Comparison of ENCODE assay signal across 16 cellular contexts in genomic region chr3:55272031-55272645, GRCh38.
"Had no signal": no experiment of that assay in that cellular context is flagged by ENCODE, and none has a peak within 500 bp of the region (broad histone marks: within the 10 kb centered on the region; RNA-seq: fewer than 3 reads in every experiment).

No MANE protein-coding gene starts in this region.

- H3K36me3 ChIP-seq: esophagus muscularis mucosa, spleen, transverse colon had no signal

- H3K4me1 Mint-ChIP-seq: activated naive CD4-positive, alpha-beta T cell treated with anti-CD3 and anti-CD28 coated beads, Interleukin-2, amount 50 U/mL, for 24 hours; memory B cell; stimulated activated naive B cell treated with anti-CD40 and anti-IgM and Interleukin-4, amounts not matched to agents 10 μg/mL and 1 μg/mL and 100 μg/mL, for 72 hours had no signal

- H3K9me3 ChIP-seq: esophagus muscularis mucosa, spleen, transverse colon had no signal

- H3K27me3 ChIP-seq: esophagus muscularis mucosa, transverse colon had no signal

- ATAC-seq: right cardiac atrium; stimulated activated naive B cell treated with anti-CD40 and anti-IgM and Interleukin-4, amounts not matched to agents 10 μg/mL and 1 μg/mL and 100 μg/mL, for 72 hours had no signal

- H3K27me3 Mint-ChIP-seq: memory B cell; stimulated activated naive B cell treated with anti-CD40 and anti-IgM and Interleukin-4, amounts not matched to agents 10 μg/mL and 1 μg/mL and 100 μg/mL, for 72 hours had no signal

- H3K27ac Mint-ChIP-seq: activated naive CD4-positive, alpha-beta T cell treated with anti-CD3 and anti-CD28 coated beads, Interleukin-2, amount 50 U/mL, for 24 hours; memory B cell; nephron progenitor cell; stimulated activated naive B cell treated with anti-CD40 and anti-IgM and Interleukin-4, amounts not matched to agents 10 μg/mL and 1 μg/mL and 100 μg/mL, for 72 hours; T-helper 1 cell treated with Interleukin-12 subunit alpha and Interleukin-12 subunit beta and Interleukin-4 antibody, amounts not matched to agents 30 μg/mL and 1 μg/mL, for 36 hours had no signal

- H3K27ac ChIP-seq: esophagus muscularis mucosa, parathyroid adenoma, spleen, transverse colon had no signal

- H3K4me1 ChIP-seq: parathyroid adenoma, spleen, transverse colon had no signal

- H3K4me3 Mint-ChIP-seq: activated naive CD4-positive, alpha-beta T cell treated with anti-CD3 and anti-CD28 coated beads, Interleukin-2, amount 50 U/mL, for 24 hours; memory B cell; nephron progenitor cell; stimulated activated naive B cell treated with anti-CD40 and anti-IgM and Interleukin-4, amounts not matched to agents 10 μg/mL and 1 μg/mL and 100 μg/mL, for 72 hours; T-helper 1 cell treated with Interleukin-12 subunit alpha and Interleukin-12 subunit beta and Interleukin-4 antibody, amounts not matched to agents 30 μg/mL and 1 μg/mL, for 36 hours had no signal

- H2AFZ ChIP-seq: parathyroid adenoma had no signal

- H3K9me3 Mint-ChIP-seq: nephron progenitor cell; stimulated activated naive B cell treated with anti-CD40 and anti-IgM and Interleukin-4, amounts not matched to agents 10 μg/mL and 1 μg/mL and 100 μg/mL, for 72 hours; T-helper 1 cell treated with Interleukin-12 subunit alpha and Interleukin-12 subunit beta and Interleukin-4 antibody, amounts not matched to agents 30 μg/mL and 1 μg/mL, for 36 hours had no signal

- H3K4me3 ChIP-seq: esophagus muscularis mucosa, spleen, transverse colon had no signal

- DNase-seq: activated CD4-positive, alpha-beta T cell treated with anti-CD3 and anti-CD28 coated beads, Interleukin-2, amount 50 U/mL, for 1 hour; activated CD4-positive, CD25-positive, alpha-beta regulatory T cell; amygdala; foreskin melanocyte; head of caudate nucleus; nephron progenitor cell; right cardiac atrium; spleen; stimulated activated CD4-positive, alpha-beta T cell treated with anti-CD3 and anti-CD28 coated beads, Interleukin-1b, Interleukin-23, amount 100 ng/mL, for 48 hours; stimulated activated naive B cell treated with anti-CD40 and anti-IgM and Interleukin-4, amounts not matched to agents 10 μg/mL and 1 μg/mL and 100 μg/mL, for 72 hours; transverse colon had no signal

- H3K9ac ChIP-seq: parathyroid adenoma had no signal

- H3K79me2 ChIP-seq: parathyroid adenoma had no signal

- H3K36me3 Mint-ChIP-seq: activated naive CD4-positive, alpha-beta T cell treated with anti-CD3 and anti-CD28 coated beads, Interleukin-2, amount 50 U/mL, for 24 hours; memory B cell; stimulated activated naive B cell treated with anti-CD40 and anti-IgM and Interleukin-4, amounts not matched to agents 10 μg/mL and 1 μg/mL and 100 μg/mL, for 72 hours had no signal
